Comparison of ENCODE assay signal across 8 cellular contexts in genomic region chr5:134174841-134175839, GRCh38. TPM values are rescaled to one million over a fixed set of nuclear protein-coding genes. Genes with fewer than 3 reads are reported as not detected.
DNase-seq lines count a peak whose midpoint lies in the region; ATAC-seq and TF ChIP-seq lines count a peak whose summit lies in the region.

No MANE protein-coding gene starts in this region.

- H3K27me3 ChIP-seq in OCI-LY3 (ENCODE audit: low read depth, low read length) = no peaks in the 10 kb centered on the region

- peaks cover 27% of the 10 kb centered on the region for H4K20me1 ChIP-seq in OCI-LY3 (ENCODE audit: insufficient read depth, low read length)

- H3K36me3 Mint-ChIP-seq in activated T-cell treated with anti-CD3 and anti-CD28 coated beads, Interleukin-2, amount 50 U/mL, for 24 hours (ENCODE audit: low read depth) = peaks cover 55% of the 10 kb centered on the region
- H3K36me3 Mint-ChIP-seq in dendritic cell treated with granulocyte-macrophage colony-stimulating factor and Interleukin-4, amounts not matched to agents 40 ng/mL and 50 ng/mL, for 4 days (ENCODE audit: low read depth) = peaks cover 50% of the 10 kb centered on the region
- peaks cover 6 to 12% of the 10 kb centered on the region in 2 donors for H3K36me3 Mint-ChIP-seq in naive B cell

- peak overlapping the region; percentile 97 for H3K4me3 Mint-ChIP-seq in activated T-cell treated with anti-CD3 and anti-CD28 coated beads, Interleukin-2, amount 50 U/mL, for 24 hours
- H3K4me3 Mint-ChIP-seq in dendritic cell treated with granulocyte-macrophage colony-stimulating factor and Interleukin-4, amounts not matched to agents 40 ng/mL and 50 ng/mL, for 4 days = peak overlapping the region; percentile 92
- H3K4me3 Mint-ChIP-seq in naive B cell = peak overlapping the region; percentile 95 to 99 (median 96)

- peak overlapping the region; percentile 98 for H3K27ac Mint-ChIP-seq in activated T-cell treated with anti-CD3 and anti-CD28 coated beads, Interleukin-2, amount 50 U/mL, for 24 hours
- H3K27ac Mint-ChIP-seq in dendritic cell treated with granulocyte-macrophage colony-stimulating factor and Interleukin-4, amounts not matched to agents 40 ng/mL and 50 ng/mL, for 4 days = no peak overlapping the region
- peak overlapping the region in 2 of 6 donors; percentile 98 to 99 for H3K27ac Mint-ChIP-seq in naive B cell

- no peaks in the 10 kb centered on the region for H3K9me3 ChIP-seq in OCI-LY3 (ENCODE audit: insufficient read depth, low read length)

- ATAC-seq in naive B cell (ENCODE audit: low read depth in 2 of 2) (no peak), HG03439 (IDR thresholded peaks at IDR 0.05; ENCODE audit: unreplicated experiment) (no peak)

- H3K4me3 ChIP-seq in OCI-LY3 (ENCODE audit: low read length) = peak overlapping the region; percentile 86

- DNase-seq in activated T-cell treated with anti-CD3 and anti-CD28 coated beads, Interleukin-2, amount 50 U/mL, for 24 hours = no peak
- no peak for DNase-seq in activated T-cell treated with anti-CD3 and anti-CD28 coated beads, Interleukin-2, amount 50 U/mL, for 1 hour
- DNase-seq in naive B cell (no peak), SKM-1 (lab: John Stamatoyannopoulos, UW; ENCODE audit: unreplicated experiment) (no peak), epidermal melanocyte (ENCODE audit: insufficient read length, low spot score) (no peak)

- peaks cover 62% of the 10 kb centered on the region for H3K79me2 ChIP-seq in OCI-LY3 (ENCODE audit: low read length)

- H3K4me1 ChIP-seq in OCI-LY3 (ENCODE audit: low read length) = peaks cover 14% of the 10 kb centered on the region

- peak overlapping the region; percentile 81 for H3K9ac ChIP-seq in OCI-LY3 (ENCODE audit: low read length)

- H3K4me1 Mint-ChIP-seq in activated T-cell treated with anti-CD3 and anti-CD28 coated beads, Interleukin-2, amount 50 U/mL, for 24 hours (ENCODE audit: low read depth) = peaks cover 49% of the 10 kb centered on the region
- peaks cover 33% of the 10 kb centered on the region for H3K4me1 Mint-ChIP-seq in dendritic cell treated with granulocyte-macrophage colony-stimulating factor and Interleukin-4, amounts not matched to agents 40 ng/mL and 50 ng/mL, for 4 days (ENCODE audit: low read depth)
- H3K4me1 Mint-ChIP-seq in naive B cell = peaks cover 27 to 40% (median 35%) of the 10 kb centered on the region in 3 donors

- H3K27ac ChIP-seq in OCI-LY3 (ENCODE audit: low read length) = no peak overlapping the region; the same call in 1 of the 2 replicates

- H3K36me3 ChIP-seq in OCI-LY3 (replicated peaks; ENCODE audit: low read depth, low read length) = peaks cover 21% of the 10 kb centered on the region

- intact Hi-C loops in dendritic cell treated with granulocyte-macrophage colony-stimulating factor and Interleukin-4, amounts not matched to agents 40 ng/mL and 50 ng/mL, for 4 days (cut with micrococcal nuclease) = no loop called here

- H3K4me2 ChIP-seq in OCI-LY3 (ENCODE audit: low read length) = peak overlapping the region; percentile 67

- H3K27me3 Mint-ChIP-seq in activated T-cell treated with anti-CD3 and anti-CD28 coated beads, Interleukin-2, amount 50 U/mL, for 24 hours = no peaks in the 10 kb centered on the region
- H3K27me3 Mint-ChIP-seq in dendritic cell treated with granulocyte-macrophage colony-stimulating factor and Interleukin-4, amounts not matched to agents 40 ng/mL and 50 ng/mL, for 4 days = peaks cover 2% of the 10 kb centered on the region
- H3K27me3 Mint-ChIP-seq in naive B cell = no peaks in the 10 kb centered on the region

- H2AFZ ChIP-seq in OCI-LY3 (ENCODE audit: low read depth, low read length) = no peak overlapping the region

- TF ChIP-seq CTCF in OCI-LY3 (IDR thresholded peaks at IDR 0.05; ENCODE audit: low read depth, low read length) = no peak

- no peaks in the 10 kb centered on the region for H3K9me3 Mint-ChIP-seq in activated T-cell treated with anti-CD3 and anti-CD28 coated beads, Interleukin-2, amount 50 U/mL, for 24 hours
- no peaks in the 10 kb centered on the region for H3K9me3 Mint-ChIP-seq in dendritic cell treated with granulocyte-macrophage colony-stimulating factor and Interleukin-4, amounts not matched to agents 40 ng/mL and 50 ng/mL, for 4 days
- H3K9me3 Mint-ChIP-seq in naive B cell = no peaks in the 10 kb centered on the region

RNA-seq across cellular contexts. Expression of gene SKP1, which starts 1.6 kb away (rescaled TPM):
- polyA plus RNA-seq in naive B cell (ENCODE audit: low read depth in 6 of 6) = 1,000 to 10,000 TPM; 1,058 to 1,567 (median 1,113) TPM

RNA-seq across cellular contexts. Expression of gene PPP2CA, which starts 50.7 kb away (rescaled TPM):
- polyA plus RNA-seq in naive B cell (ENCODE audit: low read depth in 6 of 6) = 100 to 1,000 TPM; 182 to 213 (median 190) TPM
